Comparison of ENCODE assay signal across 23 cellular contexts in the genomic region with DNA sequence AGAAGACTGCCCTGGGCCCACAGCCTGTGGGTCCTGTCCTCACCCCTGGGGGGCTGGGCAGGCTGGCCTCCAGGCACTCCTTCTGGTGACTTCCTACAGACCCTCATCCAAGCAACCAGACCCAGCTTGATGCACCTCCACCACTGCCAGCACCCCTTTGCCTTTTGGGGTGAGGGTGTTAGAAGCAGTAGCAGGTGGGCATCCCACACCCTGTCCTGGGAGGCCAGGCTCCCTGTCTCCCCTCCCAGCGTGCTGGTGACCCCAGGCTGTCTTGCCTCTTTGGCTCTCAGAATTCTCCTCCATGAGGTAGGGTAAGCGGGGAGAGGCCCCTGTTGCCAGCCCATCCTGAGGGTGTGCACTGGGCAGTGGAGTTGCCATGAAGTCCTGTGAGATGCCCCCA. TPM values are rescaled to one million over a fixed set of nuclear protein-coding genes. Genes with fewer than 3 reads are reported as not detected.
"Had no signal": no experiment of that assay in that cellular context is flagged by ENCODE, and none has a peak within 500 bp of the region (broad histone marks: within the 10 kb centered on the region; RNA-seq: fewer than 3 reads in every experiment).

No MANE protein-coding gene starts in this region.

- H3K36me3 Mint-ChIP-seq: T-cell had no signal

- H3K27me3 Mint-ChIP-seq: activated CD8-positive, alpha-beta T cell treated with anti-CD3 and anti-CD28 coated beads for 36 hours; T-cell had no signal

- H3K4me3 Mint-ChIP-seq: activated CD4-positive, alpha-beta T cell treated with anti-CD3 and anti-CD28 coated beads, Interleukin-2, amount 10 ng/mL, durations not matched to agents 7 days and 5 days; activated CD8-positive, alpha-beta T cell treated with anti-CD3 and anti-CD28 coated beads for 36 hours; activated T-cell treated with anti-CD3 and anti-CD28 coated beads, Interleukin-2, amount 50 U/mL, for 72 hours; T-cell had no signal

- H3K4me1 Mint-ChIP-seq: activated CD4-positive, alpha-beta T cell treated with anti-CD3 and anti-CD28 coated beads, Interleukin-2, amount 10 ng/mL, durations not matched to agents 7 days and 5 days; T-cell had no signal

- H3K27ac Mint-ChIP-seq: activated CD4-positive, alpha-beta T cell treated with anti-CD3 and anti-CD28 coated beads, Interleukin-2, amount 10 ng/mL, durations not matched to agents 7 days and 5 days; activated CD8-positive, alpha-beta T cell treated with anti-CD3 and anti-CD28 coated beads for 36 hours; activated naive CD4-positive, alpha-beta T cell treated with anti-CD3 and anti-CD28 coated beads, Interleukin-2, amount 50 U/mL, for 72 hours; activated T-cell treated with anti-CD3 and anti-CD28 coated beads, Interleukin-2, amount 50 U/mL, for 72 hours; T-cell had no signal

- DNase-seq: activated CD4-positive, alpha-beta T cell treated with anti-CD3 and anti-CD28 coated beads, Interleukin-2, amount 10 ng/mL, durations not matched to agents 7 days and 5 days; activated CD4-positive, CD25-positive, alpha-beta regulatory T cell; activated CD8-positive, alpha-beta memory T cell treated with anti-CD3 and anti-CD28 coated beads, Interleukin-2, amount 50 U/mL, for 4 hours; activated CD8-positive, alpha-beta T cell treated with anti-CD3 and anti-CD28 coated beads for 36 hours; activated naive CD4-positive, alpha-beta T cell treated with Interleukin-2 at 50 U/mL for 16 hours; activated T-cell treated with anti-CD3 and anti-CD28 coated beads, Interleukin-2, amount 50 U/mL, for 72 hours; amygdala; brain microvascular endothelial cell; Kasumi-1; KBM-7; NCI-H1092; NCI-H1417; NCI-H2029; NCI-H2107; NCI-H2171 treated with DMSO at 0.1 percent for 48 hours; NCI-H345; NCI-H510A; NCI-H526 treated with DMSO at 0.1 percent for 48 hours; NCI-H82; T-helper 2 cell; T1000 had no signal

- ATAC-seq: activated CD8-positive, alpha-beta T cell treated with anti-CD3 and anti-CD28 coated beads for 36 hours; activated naive CD4-positive, alpha-beta T cell treated with anti-CD3 and anti-CD28 coated beads, Interleukin-2, amount 50 U/mL, for 72 hours; activated T-cell treated with anti-CD3 and anti-CD28 coated beads, Interleukin-2, amount 50 U/mL, for 72 hours; T-cell had no signal

RNA-seq across cellular contexts. Expression of gene MFAP4, which starts 57.9 kb away (rescaled TPM):
- total RNA-seq: activated CD4-positive, alpha-beta T cell treated with anti-CD3 and anti-CD28 coated beads, Interleukin-2, amount 10 ng/mL, durations not matched to agents 7 days and 5 days; activated naive CD4-positive, alpha-beta T cell treated with anti-CD3 and anti-CD28 coated beads, Interleukin-2, amount 50 U/mL, for 72 hours had no signal
